ENCODE assay signal across 24 cellular contexts in the genomic region with DNA sequence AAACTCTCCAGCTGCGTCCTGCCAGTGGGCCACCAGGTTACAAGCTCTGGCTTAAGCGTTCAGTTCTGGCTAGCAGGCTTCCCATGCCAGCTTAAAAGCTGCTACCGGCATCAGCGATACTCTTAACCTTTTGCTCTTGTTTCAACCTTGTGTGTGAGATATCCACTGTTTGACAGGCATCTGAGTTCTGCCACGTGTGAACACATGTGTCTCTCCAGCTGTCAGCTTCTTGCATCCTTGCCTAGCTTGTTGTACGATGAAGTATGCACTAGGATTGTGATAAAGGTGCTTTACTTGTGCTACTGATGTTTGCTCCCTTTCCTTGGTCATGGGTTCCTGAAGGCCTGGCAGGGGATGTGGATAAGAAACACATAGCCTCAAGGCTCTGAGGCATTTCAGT.
"Had no signal": no experiment of that assay in that cellular context is flagged by ENCODE, and none has a peak within 500 bp of the region (broad histone marks: within the 10 kb centered on the region; RNA-seq: fewer than 3 reads in every experiment).

No MANE protein-coding gene starts in this region.

- H3K4me1 ChIP-seq: heart left ventricle, suprapubic skin had no signal

- H3K9me3 ChIP-seq: neutrophil, suprapubic skin, thyroid gland had no signal

- ATAC-seq: heart left ventricle; left lobe of liver; naive thymus-derived CD4-positive, alpha-beta T cell; stimulated activated effector memory CD8-positive, alpha-beta T cell treated with anti-CD3 and anti-CD28 coated beads, Interleukin-12 subunit alpha, Interleukin-12 subunit beta, amount 100 ng/mL, for 72 hours; stimulated activated naive CD8-positive, alpha-beta T cell treated with anti-CD3 and anti-CD28 coated beads, Interleukin-15, Interleukin-2, amounts not matched to agents 100 U/mL and 50 U/mL, for 24 hours had no signal

- H3K27me3 ChIP-seq: thyroid gland had no signal

- H3K36me3 ChIP-seq: heart left ventricle, neutrophil, suprapubic skin, thyroid gland had no signal

- H3K27ac ChIP-seq: coronary artery, heart left ventricle, neutrophil, suprapubic skin, thyroid gland had no signal

- H3K4me3 ChIP-seq: coronary artery, heart left ventricle, smooth muscle cell, suprapubic skin, thyroid gland had no signal

- FAIRE-seq: endothelial cell of umbilical vein, frontal cortex, islet of Langerhans, urothelium cell line had no signal

- H3K4me2 ChIP-seq: smooth muscle cell had no signal

- DNase-seq: effector CD4-positive, alpha-beta T cell; endodermal cell; erythroblast; heart left ventricle; hippocampal formation; kidney glomerular epithelial cell; mammary epithelial cell; naive thymus-derived CD4-positive, alpha-beta T cell; nephron progenitor cell; posterior cingulate gyrus; stimulated activated CD4-positive, alpha-beta T cell treated with anti-CD3 and anti-CD28 coated beads, Interleukin-4, amount 100 ng/mL, for 1 hour; stimulated activated CD8-positive, alpha-beta memory T cell treated with anti-CD3 and anti-CD28 coated beads, Interleukin-4, amount 100 ng/mL, for 48 hours; stimulated activated naive CD8-positive, alpha-beta T cell treated with anti-CD3 and anti-CD28 coated beads, Interleukin-15, Interleukin-2, amounts not matched to agents 100 U/mL and 50 U/mL, for 24 hours; thyroid gland had no signal
